ENCODE assay signal across 8 cellular contexts in genomic region chr12:54005853-54006699, GRCh38. TPM values are rescaled to one million over a fixed set of nuclear protein-coding genes. Genes with fewer than 3 reads are reported as not detected.
DNase-seq lines count a peak whose midpoint lies in the region; ATAC-seq, FAIRE-seq and TF ChIP-seq lines count a peak whose summit lies in the region.

No MANE protein-coding gene starts in this region.

- no peaks in the 10 kb centered on the region for H3K36me3 Mint-ChIP-seq in activated T-cell treated with anti-CD3 and anti-CD28 coated beads, Interleukin-2, amount 50 U/mL, for 72 hours (ENCODE audit: insufficient read depth in 2 of 2)

- no peaks in the 10 kb centered on the region for H3K9me2 ChIP-seq in neural cell (ENCODE audit: insufficient read depth, low read length)

- H3K27me3 ChIP-seq in fibroblast of lung (ENCODE audit: control insufficient read depth, insufficient read depth, low read length), result peaks cover 76% of the 10 kb centered on the region
- H3K27me3 ChIP-seq in neural cell (ENCODE audit: insufficient read depth, low read depth, low read length), result peaks cover 99% of the 10 kb centered on the region

- TF ChIP-seq EP300 in A549 (IDR thresholded peaks at IDR 0.05) (no peak), neural cell (conservative IDR thresholded peaks at IDR 0.05; ENCODE audit: poor library complexity, severe bottlenecking) (no peak)

- H3K9me3 Mint-ChIP-seq in activated T-cell treated with anti-CD3 and anti-CD28 coated beads, Interleukin-2, amount 50 U/mL, for 72 hours, result no peaks in the 10 kb centered on the region

- H3K4me3 ChIP-seq in A549 (no peak overlapping the region), GM12875 (ENCODE audit: low read depth, low read length) (no peak overlapping the region), fibroblast of lung (replicated peaks in 1 of 4; ENCODE audit: control extremely low read depth in 1 of 4, insufficient read depth in 1 of 4, low read depth in 3 of 4, low read length in 4 of 4) (no peak overlapping the region), neural cell (ENCODE audit: low read length) (peak overlapping the region; percentile 55)

- no peaks in the 10 kb centered on the region for H3F3A ChIP-seq in neural cell (ENCODE audit: insufficient read depth, low read length, poor library complexity, severe bottlenecking)

- no peak for TF ChIP-seq POLR2A in A549 (IDR thresholded peaks at IDR 0.05; ENCODE audit: low read length)

- H3K4me3 Mint-ChIP-seq in activated T-cell treated with anti-CD3 and anti-CD28 coated beads, Interleukin-2, amount 50 U/mL, for 72 hours, result peak overlapping the region; percentile 93 to 96

- H3K27ac ChIP-seq in A549 (peak overlapping the region in 1 of 2 experiments; percentile 74; a peak in 3 of 6 replicates), fibroblast of lung (ENCODE audit: insufficient read depth, low read length) (no peak overlapping the region), neural cell (ENCODE audit: low read length) (no peak overlapping the region)

- DNase-seq in A549 (ENCODE audit: low read depth in 1 of 2, low spot score in 1 of 2) (peak; percentile 82 to 86), OCI-M1 (lab: John Stamatoyannopoulos, UW) (peak; percentile 89), fibroblast of lung (ENCODE audit: low read depth in 2 of 2) (peak; percentile 53 to 77)
- DNase-seq in activated T-cell treated with anti-CD3 and anti-CD28 coated beads, Interleukin-2, amount 50 U/mL, for 72 hours, result peak; percentile 86 to 91
- DNase-seq in stimulated activated naive CD4-positive, alpha-beta T cell (lab: John Stamatoyannopoulos, UW), result peak; percentile 59 to 90 (median 78)

- H3K36me3 ChIP-seq in fibroblast of lung (ENCODE audit: control insufficient read depth, insufficient read depth, low read length) (no peaks in the 10 kb centered on the region), neural cell (ENCODE audit: insufficient read depth, low read length) (no peaks in the 10 kb centered on the region)

- 41% methylated on average over 43 of the region's 48 CpGs for WGBS in A549 (ENCODE audit: missing lambda C conversion rate)

- ATAC-seq in A549 (peak; percentile 59 to 82), HG03565 (IDR thresholded peaks at IDR 0.05; ENCODE audit: unreplicated experiment) (peak; percentile 73)
- peak; percentile 79 to 81 for ATAC-seq in activated T-cell treated with anti-CD3 and anti-CD28 coated beads, Interleukin-2, amount 50 U/mL, for 72 hours (replicated peaks in 1 of 2)

- H3K79me2 ChIP-seq in fibroblast of lung (ENCODE audit: control insufficient read depth, insufficient read depth, low read length), result no peaks in the 10 kb centered on the region
- H3K79me2 ChIP-seq in neural cell (replicated peaks; ENCODE audit: insufficient read depth, low read length), result no peaks in the 10 kb centered on the region

- peak; percentile 97 to 98 for TF ChIP-seq RAD21 in A549 (conservative IDR thresholded peaks at IDR 0.05 in 1 of 2, IDR thresholded peaks at IDR 0.05 in 1 of 2)
- TF ChIP-seq RAD21 in neural cell (conservative IDR thresholded peaks at IDR 0.05), result peak; percentile 94

- no peak overlapping the region for H2AFZ ChIP-seq in fibroblast of lung (ENCODE audit: low read length)
- H2AFZ ChIP-seq in neural cell (ENCODE audit: low read depth, low read length), result no peak overlapping the region

- no peak overlapping the region for H3K9ac ChIP-seq in fibroblast of lung (ENCODE audit: insufficient read depth, low read length)
- H3K9ac ChIP-seq in neural cell (ENCODE audit: low read length), result no peak overlapping the region

- peak; percentile 93 for TF ChIP-seq CTCF in A549 (IDR thresholded peaks at IDR 0.05)
- peak; percentile 80 for TF ChIP-seq CTCF in GM12875 (IDR thresholded peaks at IDR 0.05; ENCODE audit: borderline replicate concordance, insufficient read depth, low read depth, low read length)
- peak; percentile 73 to 78 for TF ChIP-seq CTCF in fibroblast of lung (conservative IDR thresholded peaks at IDR 0.05 in 1 of 2, IDR thresholded peaks at IDR 0.05 in 1 of 2; ENCODE audit: low read depth in 1 of 2, low read length in 2 of 2)
- peak; percentile 96 for TF ChIP-seq CTCF in neural cell (IDR thresholded peaks at IDR 0.05; ENCODE audit: poor library complexity, severe bottlenecking)

- H3K4me1 ChIP-seq in A549 (peaks cover 19% of the 10 kb centered on the region), fibroblast of lung (ENCODE audit: control insufficient read depth, extremely low read depth, insufficient read depth, low read length) (no peaks in the 10 kb centered on the region)

- H3K9me3 ChIP-seq in A549 (no peaks in the 10 kb centered on the region), fibroblast of lung (ENCODE audit: control insufficient read depth, insufficient read depth, low read depth, low read length) (no peaks in the 10 kb centered on the region), neural cell (ENCODE audit: low read length) (no peaks in the 10 kb centered on the region)

- H3K4me1 Mint-ChIP-seq in activated T-cell treated with anti-CD3 and anti-CD28 coated beads, Interleukin-2, amount 50 U/mL, for 72 hours (ENCODE audit: low read depth), result peaks cover 30% of the 10 kb centered on the region

- FAIRE-seq in A549 (lab: Jason Lieb, UNC), result no peak

- peak overlapping the region; percentile 60 for H3K4me2 ChIP-seq in A549
- peak overlapping the region; percentile 11 for H3K4me2 ChIP-seq in fibroblast of lung (ENCODE audit: extremely low read depth, insufficient read depth, low read length)
- peak overlapping the region; percentile 20 for H3K4me2 ChIP-seq in neural cell (ENCODE audit: low read length)

- peaks cover 93% of the 10 kb centered on the region for H3K27me3 Mint-ChIP-seq in activated T-cell treated with anti-CD3 and anti-CD28 coated beads, Interleukin-2, amount 50 U/mL, for 72 hours (ENCODE audit: low read depth)

- CTCF ChIA-PET in A549 (lab: Yijun Ruan, JAX), result interaction anchor here (0.6 to 28.7 kb wide), 48 partner anchors 8 to 365 kb away, joined by 3 to 1074 read pairs (median 4); partner anchors contain the start of genes HOXC10, HOXC12, HOXC4 and HOXC5

- POLR2A ChIA-PET in A549 (lab: Yijun Ruan, JAX), result interaction anchor here (0.6 to 1.0 kb wide), 5 partner anchors 10 to 195 kb away, joined by 3 to 6 read pairs (median 4); no protein-coding TSS in a partner anchor

- peak overlapping the region; percentile 63 for H3K27ac Mint-ChIP-seq in activated T-cell treated with anti-CD3 and anti-CD28 coated beads, Interleukin-2, amount 50 U/mL, for 72 hours

- no peaks in the 10 kb centered on the region for H4K20me1 ChIP-seq in fibroblast of lung (ENCODE audit: control insufficient read depth, extremely low read depth, insufficient read depth, low read length)
- H4K20me1 ChIP-seq in neural cell (ENCODE audit: insufficient read depth), result no peaks in the 10 kb centered on the region

RNA-seq across cellular contexts. Expression of gene HOXC8, which starts 2.7 kb away (rescaled TPM):
- polyA plus RNA-seq in A549 (2011; rRNA removed) (4.1 and 5.4 TPM in 2 replicates), A549 (2017; fragmentation: RNase III; extraction: RNeasy Plus Mini Kit Qiagen cat#74134 plus additional on column Dnase treatment) (5.3 to 5.7 TPM (median 5.4 TPM) in 3 replicates), fibroblast of lung (0.49 and 2.1 TPM in 2 replicates), neural cell (not detected in 2 replicates)
- polyA plus RNA-seq in A549 (2012; cell fraction: cytosol; rRNA removed), result 4.1 and 5.5 TPM in 2 replicates
- polyA plus RNA-seq in A549 (2012; cell fraction: nucleus; rRNA removed), result 2.0 and 2.4 TPM in 2 replicates
- 1.8 and 2.3 TPM in 2 replicates for polyA minus RNA-seq in A549 (2011; rRNA and poly(A)+ RNA removed)
- total RNA-seq in activated T-cell treated with anti-CD3 and anti-CD28 coated beads, Interleukin-2, amount 50 U/mL, for 72 hours, result not detected
- total RNA-seq in fibroblast of lung, result under 0.01 TPM in 1 of 2 replicates, not detected in the other
- 0.50 and 2.2 TPM in 2 replicates for polyA plus RNA-seq in fibroblast of lung (2012)
- polyA minus RNA-seq in fibroblast of lung (ENCODE audit: low replicate concordance) (1.7 TPM in 1 of 2 replicates, not detected in the other), neural cell (not detected in 2 replicates)

RNA-seq across cellular contexts. Expression of gene HOXC9, which starts 6.1 kb away (rescaled TPM):
- polyA plus RNA-seq in A549 (2011; rRNA removed), result 2.3 and 5.2 TPM in 2 replicates
- polyA plus RNA-seq in A549 (2012; cell fraction: cytosol; rRNA removed), result 5.7 and 8.3 TPM in 2 replicates
- 5.1 and 6.8 TPM in 2 replicates for polyA plus RNA-seq in A549 (2012; cell fraction: nucleus; rRNA removed)
- 5.7 to 6.6 TPM (median 6.2 TPM) in 3 replicates for polyA plus RNA-seq in A549 (2017; fragmentation: RNase III; extraction: RNeasy Plus Mini Kit Qiagen cat#74134 plus additional on column Dnase treatment)
- polyA minus RNA-seq in A549 (2011; rRNA and poly(A)+ RNA removed), result 0.29 and 0.88 TPM in 2 replicates
- total RNA-seq in activated T-cell treated with anti-CD3 and anti-CD28 coated beads, Interleukin-2, amount 50 U/mL, for 72 hours, result not detected
- total RNA-seq in fibroblast of lung, result 0.26 TPM in 1 of 2 replicates, not detected in the other
- 0.21 and 0.24 TPM in 2 replicates for polyA plus RNA-seq in fibroblast of lung
- polyA plus RNA-seq in fibroblast of lung (2012), result 0.22 and 0.54 TPM in 2 replicates
- polyA minus RNA-seq in fibroblast of lung (ENCODE audit: low replicate concordance), result not detected in 2 replicates
- polyA plus RNA-seq in neural cell, result not detected in 2 replicates
- polyA minus RNA-seq in neural cell, result not detected in 2 replicates

RNA-seq across cellular contexts. Expression of gene HOXC10, which starts 21.1 kb away (rescaled TPM):
- polyA plus RNA-seq in A549 (2011; rRNA removed), result 2.5 and 2.9 TPM in 2 replicates
- 2.3 and 2.4 TPM in 2 replicates for polyA plus RNA-seq in A549 (2012; cell fraction: cytosol; rRNA removed)
- 1.7 and 2.0 TPM in 2 replicates for polyA plus RNA-seq in A549 (2012; cell fraction: nucleus; rRNA removed)
- polyA plus RNA-seq in A549 (2017; fragmentation: RNase III; extraction: RNeasy Plus Mini Kit Qiagen cat#74134 plus additional on column Dnase treatment), result 2.1 to 4.3 TPM (median 3.2 TPM) in 3 replicates
- polyA minus RNA-seq in A549 (2011; rRNA and poly(A)+ RNA removed), result 0.54 and 1.4 TPM in 2 replicates
- not detected for total RNA-seq in activated T-cell treated with anti-CD3 and anti-CD28 coated beads, Interleukin-2, amount 50 U/mL, for 72 hours
- not detected in 2 replicates for total RNA-seq in fibroblast of lung
- 0.06 TPM in 1 of 2 replicates, not detected in the other for polyA plus RNA-seq in fibroblast of lung
- not detected in 2 replicates for polyA plus RNA-seq in fibroblast of lung (2012)
- polyA minus RNA-seq in fibroblast of lung (ENCODE audit: low replicate concordance), result not detected in 2 replicates
- not detected in 2 replicates for polyA plus RNA-seq in neural cell
- polyA minus RNA-seq in neural cell, result not detected in 2 replicates

RNA-seq across cellular contexts. Expression of gene HOXC6, which starts 22.2 kb away (rescaled TPM):
- polyA plus RNA-seq in A549 (2011; rRNA removed) (3.9 and 5.2 TPM in 2 replicates), A549 (2017; fragmentation: RNase III; extraction: RNeasy Plus Mini Kit Qiagen cat#74134 plus additional on column Dnase treatment) (5.0 to 6.0 TPM (median 5.5 TPM) in 3 replicates), fibroblast of lung (0.52 and 1.9 TPM in 2 replicates), neural cell (not detected in 2 replicates)
- 5.2 and 6.2 TPM in 2 replicates for polyA plus RNA-seq in A549 (2012; cell fraction: cytosol; rRNA removed)
- polyA plus RNA-seq in A549 (2012; cell fraction: nucleus; rRNA removed), result 9.9 and 11.6 TPM in 2 replicates
- polyA minus RNA-seq in A549 (2011; rRNA and poly(A)+ RNA removed), result 3.9 and 4.7 TPM in 2 replicates
- not detected for total RNA-seq in activated T-cell treated with anti-CD3 and anti-CD28 coated beads, Interleukin-2, amount 50 U/mL, for 72 hours
- total RNA-seq in fibroblast of lung, result 0.17 and 0.51 TPM in 2 replicates
- polyA plus RNA-seq in fibroblast of lung (2012), result 1.0 and 2.5 TPM in 2 replicates
- polyA minus RNA-seq in fibroblast of lung (ENCODE audit: low replicate concordance) (4.6 TPM in 1 of 2 replicates, not detected in the other), neural cell (not detected in 2 replicates)

RNA-seq across cellular contexts. Expression of gene HOXC5, which starts 26.8 kb away (rescaled TPM):
- polyA plus RNA-seq in A549 (2011; rRNA removed) (0.41 and 0.49 TPM in 2 replicates), A549 (2017; fragmentation: RNase III; extraction: RNeasy Plus Mini Kit Qiagen cat#74134 plus additional on column Dnase treatment) (0.64 to 1.1 TPM (median 0.98 TPM) in 3 replicates), fibroblast of lung (0.07 and 0.40 TPM in 2 replicates), neural cell (not detected in 2 replicates)
- 0.83 and 1.1 TPM in 2 replicates for polyA plus RNA-seq in A549 (2012; cell fraction: cytosol; rRNA removed)
- 1.2 and 1.8 TPM in 2 replicates for polyA plus RNA-seq in A549 (2012; cell fraction: nucleus; rRNA removed)
- polyA minus RNA-seq in A549 (2011; rRNA and poly(A)+ RNA removed), result 0.29 TPM in 1 of 2 replicates, not detected in the other
- total RNA-seq in activated T-cell treated with anti-CD3 and anti-CD28 coated beads, Interleukin-2, amount 50 U/mL, for 72 hours, result not detected
- under 0.01 TPM in 1 of 2 replicates, not detected in the other for total RNA-seq in fibroblast of lung
- polyA plus RNA-seq in fibroblast of lung (2012), result 0.22 and 0.65 TPM in 2 replicates
- polyA minus RNA-seq in fibroblast of lung (ENCODE audit: low replicate concordance) (not detected in 2 replicates), neural cell (not detected in 2 replicates)
